25 cellular contexts compared by ENCODE assay signal in the genomic region with DNA sequence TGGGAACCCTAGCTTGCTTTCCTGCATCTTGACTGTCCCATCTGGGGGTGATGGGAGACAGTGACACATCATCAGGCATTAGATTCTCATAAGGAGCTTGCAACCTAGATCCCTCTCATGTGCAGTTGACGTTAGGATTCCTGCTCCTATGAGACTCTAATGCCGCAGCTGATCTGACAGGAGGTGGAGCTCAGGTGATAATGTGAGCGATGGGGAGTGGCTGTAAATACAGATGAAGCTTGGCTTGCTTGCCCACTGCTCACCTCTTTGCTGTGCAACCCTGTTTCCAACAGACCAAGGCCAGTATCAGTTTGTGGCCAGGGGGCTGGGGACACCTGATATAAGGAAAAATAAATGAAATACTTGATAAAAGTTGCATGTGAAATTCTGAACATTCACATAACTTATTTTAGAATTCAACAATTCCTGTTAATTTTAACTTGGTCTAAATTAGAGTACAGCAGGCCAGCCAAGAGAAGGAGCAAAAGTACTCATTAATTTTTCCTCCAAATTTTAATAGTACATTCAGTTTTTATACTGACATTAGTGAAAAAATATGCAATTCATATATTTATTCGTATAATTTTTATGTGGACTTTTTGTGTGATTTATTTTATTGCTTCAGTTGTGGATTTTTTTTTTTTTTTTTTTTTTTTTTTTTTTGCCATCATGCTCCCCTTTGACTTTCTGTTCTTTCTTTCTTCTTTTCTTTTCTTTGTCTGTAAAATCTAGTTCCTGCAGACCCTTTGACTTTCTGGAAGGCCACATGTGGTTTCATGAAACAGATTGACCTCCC. TPM values are rescaled to one million over a fixed set of nuclear protein-coding genes. Genes with fewer than 3 reads are reported as not detected.
DNase-seq lines count a peak whose midpoint lies in the region; ATAC-seq, FAIRE-seq and TF ChIP-seq lines count a peak whose summit lies in the region.
"Had no signal": no experiment of that assay in that cellular context is flagged by ENCODE, and none has a peak within 500 bp of the region (broad histone marks: within the 10 kb centered on the region; RNA-seq: fewer than 3 reads in every experiment).

No MANE protein-coding gene starts in this region.

- H3K9me3 Mint-ChIP-seq in activated naive CD4-positive, alpha-beta T cell treated with anti-CD3 and anti-CD28 coated beads, Interleukin-2, amount 50 U/mL, for 24 hours, result peaks cover 7% of the 10 kb centered on the region
- H3K9me3 Mint-ChIP-seq in activated naive CD4-positive, alpha-beta T cell treated with anti-CD3 and anti-CD28 coated beads, Interleukin-2, amount 50 U/mL, for 72 hours, result no peaks in the 10 kb centered on the region
- H3K9me3 Mint-ChIP-seq: CD4-positive, alpha-beta memory T cell had no signal

- H3K27ac Mint-ChIP-seq in activated naive CD4-positive, alpha-beta T cell treated with anti-CD3 and anti-CD28 coated beads, Interleukin-2, amount 50 U/mL, for 24 hours, result peak overlapping the region; percentile 14
- peak overlapping the region in 1 of 2 donors; percentile 41 for H3K27ac Mint-ChIP-seq in activated naive CD4-positive, alpha-beta T cell treated with anti-CD3 and anti-CD28 coated beads, Interleukin-2, amount 50 U/mL, for 72 hours

- FAIRE-seq in colon (lab: Jason Lieb, UNC), result peak; percentile 53
- FAIRE-seq: HTR-8/SVneo had no signal

- TF ChIP-seq POLR2A in spleen (IDR thresholded peaks at IDR 0.05), result no peak

- peaks cover 12% of the 10 kb centered on the region for H3K36me3 Mint-ChIP-seq in activated naive CD4-positive, alpha-beta T cell treated with anti-CD3 and anti-CD28 coated beads, Interleukin-2, amount 50 U/mL, for 24 hours
- H3K36me3 Mint-ChIP-seq in activated naive CD4-positive, alpha-beta T cell treated with anti-CD3 and anti-CD28 coated beads, Interleukin-2, amount 50 U/mL, for 72 hours, result peaks cover 5 to 25% of the 10 kb centered on the region in 2 donors
- H3K36me3 Mint-ChIP-seq: CD4-positive, alpha-beta memory T cell had no signal

- 87 to 95% (median 92%) methylated on average over 4 of the region's 4 CpGs for WGBS in spleen, 5 donors

- no peaks in the 10 kb centered on the region for H3K36me3 ChIP-seq in spleen
- H3K36me3 ChIP-seq: Peyer's patch, SJCRH30 had no signal

- no peak overlapping the region for H3K4me3 ChIP-seq in spleen
- H3K4me3 ChIP-seq: BLaER1 treated with 17β-estradiol and CSF1 and Interleukin-3, amounts not matched to agents 10 nM and 100 nM; Peyer's patch; SJCRH30 had no signal

- peaks cover 13 to 65% (median 36%) of the 10 kb centered on the region in 6 donors for H3K4me1 ChIP-seq in spleen
- H3K4me1 ChIP-seq: SJCRH30 had no signal

- intact Hi-C loops in spleen (cut with DNase I; ENCODE audit: low total_unique reads), result loop anchor here (10.0 kb wide), 1 partner anchor 348 kb away; no protein-coding TSS in a partner anchor

- no peak overlapping the region for H3K4me3 Mint-ChIP-seq in activated naive CD4-positive, alpha-beta T cell treated with anti-CD3 and anti-CD28 coated beads, Interleukin-2, amount 50 U/mL, for 24 hours

- no peak overlapping the region for H3K27ac ChIP-seq in spleen
- H3K27ac ChIP-seq: BLaER1 treated with 17β-estradiol and CSF1 and Interleukin-3, amounts not matched to agents 10 nM and 100 nM; Peyer's patch; SJCRH30 had no signal

- no peak for ATAC-seq in activated naive CD4-positive, alpha-beta T cell treated with anti-CD3 and anti-CD28 coated beads, Interleukin-2, amount 50 U/mL, for 72 hours
- no peak for ATAC-seq in GM18909 (IDR thresholded peaks at IDR 0.05; ENCODE audit: poor library complexity, unreplicated experiment)

- H3K4me1 Mint-ChIP-seq in activated naive CD4-positive, alpha-beta T cell treated with anti-CD3 and anti-CD28 coated beads, Interleukin-2, amount 50 U/mL, for 24 hours, result peaks cover 57% of the 10 kb centered on the region

- no peaks in the 10 kb centered on the region for H3K27me3 Mint-ChIP-seq in activated naive CD4-positive, alpha-beta T cell treated with anti-CD3 and anti-CD28 coated beads, Interleukin-2, amount 50 U/mL, for 24 hours
- H3K27me3 Mint-ChIP-seq: CD4-positive, alpha-beta memory T cell had no signal

- no peak for TF ChIP-seq CTCF in spleen (IDR thresholded peaks at IDR 0.05 in 8 of 11, conservative IDR thresholded peaks at IDR 0.05 in 3 of 11)

- H3K9me3 ChIP-seq in spleen, result no peaks in the 10 kb centered on the region
- H3K9me3 ChIP-seq: BLaER1 treated with 17β-estradiol and CSF1 and Interleukin-3, amounts not matched to agents 10 nM and 100 nM; Caco-2; Peyer's patch; SJCRH30 had no signal

- DNase-seq in NCI-H82 (lab: John Stamatoyannopoulos, UW) (peak; percentile 49), NCI-H82 treated with DMSO at 0.1 percent for 48 hours (lab: John Stamatoyannopoulos, UW; ENCODE audit: unreplicated experiment) (no peak), spleen (peak; percentile 39)
- DNase-seq in activated naive CD4-positive, alpha-beta T cell treated with anti-CD3 and anti-CD28 coated beads, Interleukin-2, amount 50 U/mL, for 72 hours (ENCODE audit: low spot score in 2 of 2), result no peak
- DNase-seq: 8988T; CD4-positive, alpha-beta memory T cell; DMS 273 treated with DMSO at 0.1 percent for 48 hours; DMS79 treated with DMSO at 0.1 percent for 48 hours; H7; KG1; NCI-H1092; NCI-H1436; NCI-H1930; NCI-H2227 treated with DMSO at 0.1 percent for 48 hours; NCI-H510A; NCI-H774; Peyer's patch; SJCRH30 had no signal

- H3K27me3 ChIP-seq in spleen (replicated peaks in 1 of 7), result no peaks in the 10 kb centered on the region
- H3K27me3 ChIP-seq: BLaER1 treated with 17β-estradiol and CSF1 and Interleukin-3, amounts not matched to agents 10 nM and 100 nM; Peyer's patch; SJCRH30 had no signal

RNA-seq across cellular contexts. Expression of a gene that starts 11.4 kb away (rescaled TPM):
- total RNA-seq in activated naive CD4-positive, alpha-beta T cell treated with anti-CD3 and anti-CD28 coated beads, Interleukin-2, amount 50 U/mL, for 72 hours, result 10 to 100 TPM; 14.2 to 88.0 TPM
- total RNA-seq in spleen, result 100 to 1,000 TPM; 101 to 155 (median 117) TPM
- polyA plus RNA-seq in spleen, result 10 to 100 TPM; 37.4 to 49.2 (median 40.0) TPM
- total RNA-seq: OCI-LY7 had no signal

Comparison
In these comparisons a context has a peak if more than half of its experiments do, and no peak if none do; other contexts are left out.
1. DNase-seq: peak in NCI-H82 (single experiment) and spleen (single experiment); none in NCI-H82 treated with DMSO at 0.1 percent for 48 hours (single experiment) and activated naive CD4-positive, alpha-beta T cell treated with anti-CD3 and anti-CD28 coated beads, Interleukin-2, amount 50 U/mL, for 72 hours (0 of 2).